8 cellular contexts compared by ENCODE assay signal in genomic region chr7:106793015-106793651, GRCh38.
A peak's percentile ranks its signal among the peaks of the same experiment; 100 is the strongest.
DNase-seq lines count a peak whose midpoint lies in the region; ATAC-seq and TF ChIP-seq lines count a peak whose summit lies in the region.

No MANE protein-coding gene starts in this region.

- intact Hi-C loops in activated B cell treated with CpG ODN at 0.5 μM for 24 hours (cut with micrococcal nuclease): loop anchor here (1.0 to 5.0 kb wide), 11 partner anchors 71 to 1082 kb away; partner anchors contain the start of genes CCDC71L, HBP1 and PRKAR2B

- peaks cover 4% of the 10 kb centered on the region for H3K27me3 Mint-ChIP-seq in activated B cell treated with CpG ODN at 0.5 μM for 24 hours

- no peak overlapping the region for H3K4me3 ChIP-seq in suprapubic skin

- H3K27me3 ChIP-seq in suprapubic skin: no peaks in the 10 kb centered on the region

- no peaks in the 10 kb centered on the region for H3K4me1 ChIP-seq in suprapubic skin

- DNase-seq in activated T-cell treated with anti-CD3 and anti-CD28 coated beads for 24 hours (ENCODE audit: low read depth): peak; percentile 32
- DNase-seq in activated T-cell treated with anti-CD3 and anti-CD28 coated beads, Interleukin-2, amount 50 U/mL, for 48 hours: no peak
- peak; percentile 73 for DNase-seq in LoVo (ENCODE audit: low spot score)
- DNase-seq in activated B cell treated with CpG ODN at 0.5 μM for 24 hours: no peak
- peak; percentile 45 for DNase-seq in germinal center (ENCODE audit: low spot score)
- DNase-seq in suprapubic skin (ENCODE audit: low spot score in 2 of 2): no peak

- peak; percentile 92 for TF ChIP-seq CTCF in activated B cell treated with CpG ODN at 0.5 μM for 24 hours (IDR thresholded peaks at IDR 0.05)
- TF ChIP-seq CTCF in suprapubic skin (IDR thresholded peaks at IDR 0.05): peak; percentile 12 to 33

- H3K9me3 Mint-ChIP-seq in activated B cell treated with CpG ODN at 0.5 μM for 24 hours: peaks cover 8% of the 10 kb centered on the region

- 49% methylated on average over 4 of the region's 4 CpGs for WGBS in suprapubic skin

- H3K4me1 Mint-ChIP-seq in activated B cell treated with CpG ODN at 0.5 μM for 24 hours: peaks cover 2% of the 10 kb centered on the region

- ATAC-seq in activated B cell treated with CpG ODN at 0.5 μM for 24 hours (ENCODE audit: low read depth) (peak; percentile 60), GM19395 (IDR thresholded peaks at IDR 0.05; ENCODE audit: unreplicated experiment) (no peak), GM21360 (IDR thresholded peaks at IDR 0.05; ENCODE audit: unreplicated experiment) (no peak)

- POLR2A ChIA-PET in activated B cell treated with CpG ODN at 0.5 μM for 24 hours (lab: Charles Lee): interaction anchor here (0.6 to 1.3 kb wide), 3 partner anchors 160 to 377 kb away, joined by 3 to 5 read pairs (median 3); partner anchors contain the start of gene HBP1

- no peak for TF ChIP-seq EP300 in suprapubic skin (IDR thresholded peaks at IDR 0.05)

- TF ChIP-seq POLR2A in suprapubic skin (IDR thresholded peaks at IDR 0.05): no peak

- H3K36me3 ChIP-seq in suprapubic skin: no peaks in the 10 kb centered on the region

- CTCF ChIA-PET in activated B cell treated with CpG ODN at 0.5 μM for 24 hours (lab: Charles Lee): interaction anchor here (0.8 to 8.0 kb wide), 22 partner anchors 11 to 1082 kb away, joined by 3 to 166 read pairs (median 3); partner anchors contain the start of gene HBP1

- H3K27ac ChIP-seq in suprapubic skin: no peak overlapping the region

- H3K4me3 Mint-ChIP-seq in activated B cell treated with CpG ODN at 0.5 μM for 24 hours: no peak overlapping the region

- no peaks in the 10 kb centered on the region for H3K36me3 Mint-ChIP-seq in activated B cell treated with CpG ODN at 0.5 μM for 24 hours (ENCODE audit: low read depth)

- no peak overlapping the region for H3K27ac Mint-ChIP-seq in activated B cell treated with CpG ODN at 0.5 μM for 24 hours

- H3K9me3 ChIP-seq in suprapubic skin: no peaks in the 10 kb centered on the region

Comparison
In these comparisons a context has a peak if more than half of its experiments do, and no peak if none do; other contexts are left out.
1. DNase-seq: peak in activated T-cell treated with anti-CD3 and anti-CD28 coated beads for 24 hours (single experiment), LoVo (single experiment) and germinal center (single experiment); none in activated T-cell treated with anti-CD3 and anti-CD28 coated beads, Interleukin-2, amount 50 U/mL, for 48 hours (0 of 2), activated B cell treated with CpG ODN at 0.5 μM for 24 hours (single experiment) and suprapubic skin (0 of 2).